31 cellular contexts compared by ENCODE assay signal in genomic region chr17:78232774-78233173, GRCh38. TPM values are rescaled to one million over a fixed set of nuclear protein-coding genes. Genes with fewer than 3 reads are reported as not detected.
DNase-seq lines count a peak whose midpoint lies in the region; ATAC-seq, FAIRE-seq and TF ChIP-seq lines count a peak whose summit lies in the region.
"Had no signal": no experiment of that assay in that cellular context is flagged by ENCODE, and none has a peak within 500 bp of the region (broad histone marks: within the 10 kb centered on the region; RNA-seq: fewer than 3 reads in every experiment).

No MANE protein-coding gene starts in this region.

- TF ChIP-seq CTCF in HepG2 (CRISPR knock-in tag; IDR thresholded peaks at IDR 0.05) (no peak), right lobe of liver (IDR thresholded peaks at IDR 0.05) (no peak), upper lobe of right lung (IDR thresholded peaks at IDR 0.05) (no peak)

- BruUV-seq in HepG2 (replicated peaks; lab: Mats Ljungman, UMichigan) = no TSS peak

- in situ Hi-C loops in HepG2 (cut with HindIII; ENCODE audit: extremely low pct_ligation_motif_present, low pct_unique_long_range_greater_than_20kb) = no loop called here

- TF ChIP-seq POLR2A in HepG2 (IDR thresholded peaks at IDR 0.05; ENCODE audit: insufficient read depth in 1 of 2, low read depth in 2 of 2, low read length in 2 of 2) = no peak
- no peak for TF ChIP-seq POLR2A in right lobe of liver (IDR thresholded peaks at IDR 0.05)

- H3K9me3 Mint-ChIP-seq in activated T-helper 1 cell treated with anti-CD3 and anti-CD28 coated beads, Interleukin-12 subunit alpha, Interleukin-12 subunit beta, Interleukin-2, Interleukin-4 antibody, amounts not matched to agents 30 ng/mL and 10 ng/mL and 1 ng/mL, durations not matched to agents 14 hours and 24 hours and 36 hours = no peaks in the 10 kb centered on the region
- H3K9me3 Mint-ChIP-seq: T-helper 1 cell treated with Interleukin-12 subunit alpha and Interleukin-12 subunit beta and Interleukin-4 antibody, amounts not matched to agents 30 μg/mL and 1 μg/mL, for 36 hours had no signal

- H3K79me2 ChIP-seq in HepG2 (ENCODE audit: insufficient read depth, low read length) = no peaks in the 10 kb centered on the region

- no peak for TF ChIP-seq EP300 in HepG2 (IDR thresholded peaks at IDR 0.05; ENCODE audit: low read depth in 2 of 2, low read length in 2 of 2)
- TF ChIP-seq EP300 in HepG2 (CRISPR knock-in tag; IDR thresholded peaks at IDR 0.05; ENCODE audit: borderline replicate concordance) = no peak

- no peak for FAIRE-seq in HepG2 (lab: Jason Lieb, UNC)
- FAIRE-seq: endometrium had no signal

- H3K4me3 ChIP-seq in HepG2 (replicated peaks in 1 of 3; ENCODE audit: insufficient read depth in 1 of 3, low read depth in 2 of 3, low read length in 3 of 3) (no peak overlapping the region), right lobe of liver (no peak overlapping the region), iPS-15b (ENCODE audit: low read depth, low read length) (peak overlapping the region; percentile 50), upper lobe of right lung (no peak overlapping the region)
- H3K4me3 ChIP-seq: body of pancreas, colonic mucosa, lung had no signal

- WGBS in HepG2 (ENCODE audit: low lambda C conversion rate) = 59% methylated on average over 4 of the region's 4 CpGs
- WGBS in right lobe of liver (ENCODE audit: insufficient coverage, low coverage, low lambda C conversion rate, missing lambda C conversion rate) = 81% methylated on average over 3 of the region's 4 CpGs

- no peaks in the 10 kb centered on the region for H3K36me3 Mint-ChIP-seq in activated T-helper 1 cell treated with anti-CD3 and anti-CD28 coated beads, Interleukin-12 subunit alpha, Interleukin-12 subunit beta, Interleukin-2, Interleukin-4 antibody, amounts not matched to agents 30 ng/mL and 10 ng/mL and 1 ng/mL, durations not matched to agents 14 hours and 24 hours and 36 hours (ENCODE audit: low read depth)
- H3K36me3 Mint-ChIP-seq: activated CD8-positive, alpha-beta memory T cell treated with anti-CD3 and anti-CD28 coated beads, Interleukin-2, amount 10 ng/mL, durations not matched to agents 7 days and 5 days had no signal

- intact Hi-C loops in HepG2 (cut with micrococcal nuclease; ENCODE audit: unreplicated experiment) = no loop called here
- intact Hi-C loops in right lobe of liver (cut with DNase I) = no loop called here
- intact Hi-C loops in activated T-helper 1 cell treated with anti-CD3 and anti-CD28 coated beads, Interleukin-12 subunit alpha, Interleukin-12 subunit beta, Interleukin-2, Interleukin-4 antibody, amounts not matched to agents 30 ng/mL and 10 ng/mL and 1 ng/mL, durations not matched to agents 14 hours and 24 hours and 36 hours (cut with micrococcal nuclease) = no loop called here
- intact Hi-C loops in upper lobe of right lung (cut with DNase I) = no loop called here

- H3K27ac ChIP-seq in HepG2 (ENCODE audit: extremely low read length, insufficient read depth, low read length) = no peak overlapping the region
- H3K27ac ChIP-seq in right lobe of liver = no peak overlapping the region
- no peak overlapping the region for H3K27ac ChIP-seq in upper lobe of right lung
- H3K27ac ChIP-seq: body of pancreas, colonic mucosa had no signal

- no peak for TF ChIP-seq RAD21 in HepG2 (CRISPR knock-in tag; IDR thresholded peaks at IDR 0.05)

- ATAC-seq in HepG2 = no peak
- no peak for ATAC-seq in right lobe of liver
- peak; percentile 8 for ATAC-seq in upper lobe of right lung
- ATAC-seq: body of pancreas had no signal

- no peaks in the 10 kb centered on the region for H4K20me1 ChIP-seq in HepG2 (ENCODE audit: insufficient read depth, low read length)

- no peaks in the 10 kb centered on the region for H3K36me3 ChIP-seq in HepG2 (replicated peaks in 1 of 2; ENCODE audit: control insufficient read depth in 1 of 2, insufficient read depth in 2 of 2, low read length in 2 of 2)
- no peaks in the 10 kb centered on the region for H3K36me3 ChIP-seq in right lobe of liver
- H3K36me3 ChIP-seq in iPS-15b (ENCODE audit: control insufficient read depth, insufficient read depth, low read length) = no peaks in the 10 kb centered on the region
- H3K36me3 ChIP-seq in upper lobe of right lung = no peaks in the 10 kb centered on the region
- H3K36me3 ChIP-seq: colonic mucosa had no signal

- H3K9me3 ChIP-seq in HepG2 (ENCODE audit: low read length) (no peaks in the 10 kb centered on the region), right lobe of liver (no peaks in the 10 kb centered on the region), iPS-15b (ENCODE audit: control insufficient read depth, insufficient read depth, low read length) (no peaks in the 10 kb centered on the region), upper lobe of right lung (no peaks in the 10 kb centered on the region)
- H3K9me3 ChIP-seq: body of pancreas, colonic mucosa had no signal

- H2AFZ ChIP-seq in HepG2 (ENCODE audit: low read length) = no peak overlapping the region

- H3K4me2 ChIP-seq in HepG2 (ENCODE audit: low read depth, low read length) = no peak overlapping the region

- DNase-seq in HepG2 (ENCODE audit: low spot score) (no peak), right lobe of liver (no peak), upper lobe of right lung (no peak), H4 (ENCODE audit: low spot score) (no peak), dermis blood vessel endothelial cell (no peak)
- no peak for DNase-seq in activated T-helper 1 cell treated with anti-CD3 and anti-CD28 coated beads, Interleukin-12 subunit alpha, Interleukin-12 subunit beta, Interleukin-2, Interleukin-4 antibody, amounts not matched to agents 30 ng/mL and 10 ng/mL and 1 ng/mL, durations not matched to agents 14 hours and 24 hours and 36 hours (ENCODE audit: low spot score)
- DNase-seq in activated effector memory CD4-positive, alpha-beta T cell treated with anti-CD3 and anti-CD28 coated beads, Interleukin-2, amount 50 U/mL, for 16 hours = no peak
- DNase-seq: activated CD4-positive, alpha-beta T cell treated with anti-CD3 and anti-CD28 coated beads for 48 hours; activated CD8-positive, alpha-beta memory T cell treated with anti-CD3 and anti-CD28 coated beads, Interleukin-2, amount 10 ng/mL, durations not matched to agents 7 days and 5 days; body of pancreas; Calu3; colonic mucosa; DND-41; KG1; kidney glomerular epithelial cell; MM.1S; NCI-H1417 treated with DMSO at 0.1 percent for 48 hours; NCI-H446; NCI-H82; RPMI8226; stimulated activated CD8-positive, alpha-beta memory T cell treated with anti-CD3 and anti-CD28 coated beads, Interleukin-4, amount 100 ng/mL, for 48 hours had no signal

- peaks cover 10% of the 10 kb centered on the region for H3K4me1 Mint-ChIP-seq in activated T-helper 1 cell treated with anti-CD3 and anti-CD28 coated beads, Interleukin-12 subunit alpha, Interleukin-12 subunit beta, Interleukin-2, Interleukin-4 antibody, amounts not matched to agents 30 ng/mL and 10 ng/mL and 1 ng/mL, durations not matched to agents 14 hours and 24 hours and 36 hours (ENCODE audit: low read depth)

- peaks cover 36% of the 10 kb centered on the region for H3K4me1 ChIP-seq in HepG2 (ENCODE audit: insufficient read depth, low read length)
- no peaks in the 10 kb centered on the region for H3K4me1 ChIP-seq in right lobe of liver
- H3K4me1 ChIP-seq in iPS-15b (ENCODE audit: control insufficient read depth, insufficient read depth, low read length) = no peaks in the 10 kb centered on the region
- H3K4me1 ChIP-seq in upper lobe of right lung = no peaks in the 10 kb centered on the region
- H3K4me1 ChIP-seq: body of pancreas, colonic mucosa had no signal

- H3K27me3 Mint-ChIP-seq in activated T-helper 1 cell treated with anti-CD3 and anti-CD28 coated beads, Interleukin-12 subunit alpha, Interleukin-12 subunit beta, Interleukin-2, Interleukin-4 antibody, amounts not matched to agents 30 ng/mL and 10 ng/mL and 1 ng/mL, durations not matched to agents 14 hours and 24 hours and 36 hours (ENCODE audit: insufficient read depth) = peaks cover 38% of the 10 kb centered on the region

- H3K27ac Mint-ChIP-seq in activated T-helper 1 cell treated with anti-CD3 and anti-CD28 coated beads, Interleukin-12 subunit alpha, Interleukin-12 subunit beta, Interleukin-2, Interleukin-4 antibody, amounts not matched to agents 30 ng/mL and 10 ng/mL and 1 ng/mL, durations not matched to agents 14 hours and 24 hours and 36 hours = no peak overlapping the region
- H3K27ac Mint-ChIP-seq: activated CD8-positive, alpha-beta memory T cell treated with anti-CD3 and anti-CD28 coated beads, Interleukin-2, amount 10 ng/mL, durations not matched to agents 7 days and 5 days; T-helper 1 cell treated with Interleukin-12 subunit alpha and Interleukin-12 subunit beta and Interleukin-4 antibody, amounts not matched to agents 30 μg/mL and 1 μg/mL, for 36 hours had no signal

- H3K27me3 ChIP-seq in HepG2 (ENCODE audit: control insufficient read depth in 1 of 2, insufficient read depth in 2 of 2, low read length in 2 of 2) (peaks cover 17 to 76% of the 10 kb centered on the region in 2 experiments), right lobe of liver (peaks cover 0 to 11% of the 10 kb centered on the region in 2 donors), iPS-15b (ENCODE audit: control insufficient read depth, insufficient read depth, low read length) (peaks cover 23% of the 10 kb centered on the region), upper lobe of right lung (peaks cover 34% of the 10 kb centered on the region)

- POLR2A ChIA-PET in HepG2 (lab: Yijun Ruan, JAX) = interaction anchor here (1.3 kb wide), 1 partner anchor 8 kb away, joined by 6 read pairs; no protein-coding TSS in a partner anchor

- H3K9ac ChIP-seq in HepG2 (ENCODE audit: insufficient read depth, low read depth, low read length) = no peak overlapping the region
- H3K9ac ChIP-seq in iPS-15b (ENCODE audit: low read depth, low read length) = no peak overlapping the region

- CTCF ChIA-PET in HepG2 (lab: Yijun Ruan, JAX; ENCODE audit: low intra/inter-chr PET ratio, low total read pairs) = no interaction called here

- H3K4me3 Mint-ChIP-seq in activated T-helper 1 cell treated with anti-CD3 and anti-CD28 coated beads, Interleukin-12 subunit alpha, Interleukin-12 subunit beta, Interleukin-2, Interleukin-4 antibody, amounts not matched to agents 30 ng/mL and 10 ng/mL and 1 ng/mL, durations not matched to agents 14 hours and 24 hours and 36 hours = peak overlapping the region; percentile 0
- H3K4me3 Mint-ChIP-seq: activated CD8-positive, alpha-beta memory T cell treated with anti-CD3 and anti-CD28 coated beads, Interleukin-2, amount 10 ng/mL, durations not matched to agents 7 days and 5 days; T-helper 1 cell treated with Interleukin-12 subunit alpha and Interleukin-12 subunit beta and Interleukin-4 antibody, amounts not matched to agents 30 μg/mL and 1 μg/mL, for 36 hours had no signal

RNA-seq across cellular contexts. Expression of gene TMEM235, which starts 1.3 kb away (rescaled TPM):
- total RNA-seq in HepG2 (2016; rRNA removed; fragmentation: Illumina TruSeq; extraction: Trizol) = not detected in 2 replicates
- total RNA-seq in HepG2 (2016; cell fraction: cytosol; rRNA removed; fragmentation: Illumina TruSeq; extraction: Trizol; ENCODE audit: low read depth) = not detected in 2 replicates
- not detected in 2 replicates for total RNA-seq in HepG2 (2016; cell fraction: insoluble cytoplasmic fraction; rRNA removed; fragmentation: Illumina TruSeq; extraction: Trizol)
- total RNA-seq in HepG2 (2016; cell fraction: membrane; rRNA removed; fragmentation: Illumina TruSeq; extraction: Trizol) = not detected in 2 replicates
- total RNA-seq in HepG2 (2016; cell fraction: nucleus; rRNA removed; fragmentation: Illumina TruSeq; extraction: Trizol) = not detected in 2 replicates
- polyA plus RNA-seq in HepG2 (2011; rRNA removed) = not detected in 2 replicates
- not detected in 2 replicates for polyA plus RNA-seq in HepG2 (2011; cell fraction: cytosol; rRNA removed)
- polyA plus RNA-seq in HepG2 (2011; cell fraction: nucleus; rRNA removed) = not detected in 2 replicates
- not detected in 2 replicates for polyA plus RNA-seq in HepG2 (2012)
- not detected in 2 replicates for polyA plus RNA-seq in HepG2 (2016; cell fraction: cytosol; fragmentation: Illumina TruSeq; extraction: Trizol; ENCODE audit: low read depth)
- polyA plus RNA-seq in HepG2 (2016; cell fraction: insoluble cytoplasmic fraction; fragmentation: Illumina TruSeq; extraction: Trizol; ENCODE audit: low read depth) = not detected in 2 replicates
- polyA plus RNA-seq in HepG2 (2016; cell fraction: membrane; fragmentation: Illumina TruSeq; extraction: Trizol; ENCODE audit: low read depth) = not detected in 2 replicates
- not detected in 2 replicates for polyA plus RNA-seq in HepG2 (2016; cell fraction: nucleus; fragmentation: Illumina TruSeq; extraction: Trizol; ENCODE audit: insufficient read depth, low read depth)
- not detected in 2 replicates for polyA minus RNA-seq in HepG2 (2011; rRNA and poly(A)+ RNA removed; ENCODE audit: low replicate concordance)
- polyA minus RNA-seq in HepG2 (2011; cell fraction: cytosol; rRNA and poly(A)+ RNA removed) = not detected in 2 replicates
- not detected in 2 replicates for polyA minus RNA-seq in HepG2 (2011; cell fraction: nucleus; rRNA and poly(A)+ RNA removed)
- total RNA-seq in right lobe of liver = not detected
- total RNA-seq in activated T-helper 1 cell treated with anti-CD3 and anti-CD28 coated beads, Interleukin-12 subunit alpha, Interleukin-12 subunit beta, Interleukin-2, Interleukin-4 antibody, amounts not matched to agents 30 ng/mL and 10 ng/mL and 1 ng/mL, durations not matched to agents 14 hours and 24 hours and 36 hours = not detected in 2 replicates
- total RNA-seq in upper lobe of right lung = not detected
- not detected in 2 replicates for total RNA-seq in H4 (2014; rRNA removed; shearing (Covaris generic))
- total RNA-seq in dermis blood vessel endothelial cell = 0.51 and 0.84 TPM in 2 replicates
- total RNA-seq: A673; activated CD8-positive, alpha-beta memory T cell treated with anti-CD3 and anti-CD28 coated beads, Interleukin-2, amount 10 ng/mL, durations not matched to agents 7 days and 5 days; body of pancreas; Calu3; colonic mucosa; fibroblast of lung; pulmonary artery endothelial cell; SK-MEL-5; subcutaneous adipose tissue had no signal
- polyA plus RNA-seq: BJ, fibroblast of lung had no signal

RNA-seq across cellular contexts. Expression of gene BIRC5, which starts 18.7 kb away (rescaled TPM):
- total RNA-seq in HepG2 (2016; rRNA removed; fragmentation: Illumina TruSeq; extraction: Trizol) (135 and 167 TPM in 2 replicates), right lobe of liver (1 to 10 TPM in 4 of 6 experiments, under 1 TPM in 2; 0.57 to 2.0 (median 1.4) TPM), upper lobe of right lung (1.1 TPM), dermis blood vessel endothelial cell (23.5 and 91.0 TPM in 2 replicates)
- 34.5 and 39.0 TPM in 2 replicates for total RNA-seq in HepG2 (2016; cell fraction: cytosol; rRNA removed; fragmentation: Illumina TruSeq; extraction: Trizol; ENCODE audit: low read depth)
- total RNA-seq in HepG2 (2016; cell fraction: insoluble cytoplasmic fraction; rRNA removed; fragmentation: Illumina TruSeq; extraction: Trizol) = 131 and 168 TPM in 2 replicates
- total RNA-seq in HepG2 (2016; cell fraction: membrane; rRNA removed; fragmentation: Illumina TruSeq; extraction: Trizol) = 97.3 and 97.8 TPM in 2 replicates
- total RNA-seq in HepG2 (2016; cell fraction: nucleus; rRNA removed; fragmentation: Illumina TruSeq; extraction: Trizol) = 62.8 and 63.7 TPM in 2 replicates
- 18.5 and 30.3 TPM in 2 replicates for polyA plus RNA-seq in HepG2 (2011; rRNA removed)
- 26.4 and 35.2 TPM in 2 replicates for polyA plus RNA-seq in HepG2 (2011; cell fraction: cytosol; rRNA removed)
- 11.3 and 14.8 TPM in 2 replicates for polyA plus RNA-seq in HepG2 (2011; cell fraction: nucleus; rRNA removed)
- 20.8 and 42.6 TPM in 2 replicates for polyA plus RNA-seq in HepG2 (2012)
- 27.8 and 29.4 TPM in 2 replicates for polyA plus RNA-seq in HepG2 (2016; cell fraction: cytosol; fragmentation: Illumina TruSeq; extraction: Trizol; ENCODE audit: low read depth)
- polyA plus RNA-seq in HepG2 (2016; cell fraction: insoluble cytoplasmic fraction; fragmentation: Illumina TruSeq; extraction: Trizol; ENCODE audit: low read depth) = 158 and 162 TPM in 2 replicates
- polyA plus RNA-seq in HepG2 (2016; cell fraction: membrane; fragmentation: Illumina TruSeq; extraction: Trizol; ENCODE audit: low read depth) = 64.5 and 65.4 TPM in 2 replicates
- polyA plus RNA-seq in HepG2 (2016; cell fraction: nucleus; fragmentation: Illumina TruSeq; extraction: Trizol; ENCODE audit: insufficient read depth, low read depth) = 90.2 and 97.1 TPM in 2 replicates
- 62.3 and 97.9 TPM in 2 replicates for polyA minus RNA-seq in HepG2 (2011; rRNA and poly(A)+ RNA removed; ENCODE audit: low replicate concordance)
- 18.6 and 37.7 TPM in 2 replicates for polyA minus RNA-seq in HepG2 (2011; cell fraction: cytosol; rRNA and poly(A)+ RNA removed)
- polyA minus RNA-seq in HepG2 (2011; cell fraction: nucleus; rRNA and poly(A)+ RNA removed) = 20.9 and 36.8 TPM in 2 replicates
- total RNA-seq in activated T-helper 1 cell treated with anti-CD3 and anti-CD28 coated beads, Interleukin-12 subunit alpha, Interleukin-12 subunit beta, Interleukin-2, Interleukin-4 antibody, amounts not matched to agents 30 ng/mL and 10 ng/mL and 1 ng/mL, durations not matched to agents 14 hours and 24 hours and 36 hours = 39.4 and 39.6 TPM in 2 replicates
- 154 and 157 TPM in 2 replicates for total RNA-seq in H4 (2014; rRNA removed; shearing (Covaris generic))
- total RNA-seq: body of pancreas had no signal

RNA-seq across cellular contexts. Expression of gene AFMID, which starts 45.6 kb away (rescaled TPM):
- total RNA-seq in HepG2 (2016; rRNA removed; fragmentation: Illumina TruSeq; extraction: Trizol) (270 and 327 TPM in 2 replicates), right lobe of liver (100 to 1,000 TPM in 5 of 6 experiments, 10 to 100 TPM in 1; 96.6 to 156 (median 142) TPM), upper lobe of right lung (32.5 TPM), dermis blood vessel endothelial cell (54.9 and 95.6 TPM in 2 replicates)
- 87.2 and 91.8 TPM in 2 replicates for total RNA-seq in HepG2 (2016; cell fraction: cytosol; rRNA removed; fragmentation: Illumina TruSeq; extraction: Trizol; ENCODE audit: low read depth)
- 272 and 349 TPM in 2 replicates for total RNA-seq in HepG2 (2016; cell fraction: insoluble cytoplasmic fraction; rRNA removed; fragmentation: Illumina TruSeq; extraction: Trizol)
- total RNA-seq in HepG2 (2016; cell fraction: membrane; rRNA removed; fragmentation: Illumina TruSeq; extraction: Trizol) = 147 and 156 TPM in 2 replicates
- total RNA-seq in HepG2 (2016; cell fraction: nucleus; rRNA removed; fragmentation: Illumina TruSeq; extraction: Trizol) = 146 and 156 TPM in 2 replicates
- polyA plus RNA-seq in HepG2 (2011; rRNA removed) = 249 and 317 TPM in 2 replicates
- polyA plus RNA-seq in HepG2 (2011; cell fraction: cytosol; rRNA removed) = 229 and 274 TPM in 2 replicates
- polyA plus RNA-seq in HepG2 (2011; cell fraction: nucleus; rRNA removed) = 417 and 490 TPM in 2 replicates
- polyA plus RNA-seq in HepG2 (2012) = 302 and 303 TPM in 2 replicates
- 66.5 and 75.3 TPM in 2 replicates for polyA plus RNA-seq in HepG2 (2016; cell fraction: cytosol; fragmentation: Illumina TruSeq; extraction: Trizol; ENCODE audit: low read depth)
- polyA plus RNA-seq in HepG2 (2016; cell fraction: insoluble cytoplasmic fraction; fragmentation: Illumina TruSeq; extraction: Trizol; ENCODE audit: low read depth) = 406 and 430 TPM in 2 replicates
- 103 and 126 TPM in 2 replicates for polyA plus RNA-seq in HepG2 (2016; cell fraction: membrane; fragmentation: Illumina TruSeq; extraction: Trizol; ENCODE audit: low read depth)
- 409 and 442 TPM in 2 replicates for polyA plus RNA-seq in HepG2 (2016; cell fraction: nucleus; fragmentation: Illumina TruSeq; extraction: Trizol; ENCODE audit: insufficient read depth, low read depth)
- polyA minus RNA-seq in HepG2 (2011; rRNA and poly(A)+ RNA removed; ENCODE audit: low replicate concordance) = 60.4 and 341 TPM in 2 replicates
- polyA minus RNA-seq in HepG2 (2011; cell fraction: cytosol; rRNA and poly(A)+ RNA removed) = 127 and 156 TPM in 2 replicates
- polyA minus RNA-seq in HepG2 (2011; cell fraction: nucleus; rRNA and poly(A)+ RNA removed) = 114 and 156 TPM in 2 replicates
- total RNA-seq in activated T-helper 1 cell treated with anti-CD3 and anti-CD28 coated beads, Interleukin-12 subunit alpha, Interleukin-12 subunit beta, Interleukin-2, Interleukin-4 antibody, amounts not matched to agents 30 ng/mL and 10 ng/mL and 1 ng/mL, durations not matched to agents 14 hours and 24 hours and 36 hours = 26.2 and 27.7 TPM in 2 replicates
- 24.5 and 33.1 TPM in 2 replicates for total RNA-seq in H4 (2014; rRNA removed; shearing (Covaris generic))

RNA-seq across cellular contexts. Expression of gene TK1, which starts 45.9 kb away (rescaled TPM):
- 96.0 and 114 TPM in 2 replicates for total RNA-seq in HepG2 (2016; rRNA removed; fragmentation: Illumina TruSeq; extraction: Trizol)
- total RNA-seq in HepG2 (2016; cell fraction: cytosol; rRNA removed; fragmentation: Illumina TruSeq; extraction: Trizol; ENCODE audit: low read depth) = 20.1 and 22.9 TPM in 2 replicates
- 95.6 and 109 TPM in 2 replicates for total RNA-seq in HepG2 (2016; cell fraction: insoluble cytoplasmic fraction; rRNA removed; fragmentation: Illumina TruSeq; extraction: Trizol)
- total RNA-seq in HepG2 (2016; cell fraction: membrane; rRNA removed; fragmentation: Illumina TruSeq; extraction: Trizol) = 30.2 and 33.7 TPM in 2 replicates
- total RNA-seq in HepG2 (2016; cell fraction: nucleus; rRNA removed; fragmentation: Illumina TruSeq; extraction: Trizol) = 38.0 and 39.0 TPM in 2 replicates
- polyA plus RNA-seq in HepG2 (2011; rRNA removed) = 33.2 and 45.0 TPM in 2 replicates
- polyA plus RNA-seq in HepG2 (2011; cell fraction: cytosol; rRNA removed) = 36.3 and 78.7 TPM in 2 replicates
- polyA plus RNA-seq in HepG2 (2011; cell fraction: nucleus; rRNA removed) = 27.9 and 41.4 TPM in 2 replicates
- 15.9 and 24.5 TPM in 2 replicates for polyA plus RNA-seq in HepG2 (2012)
- polyA plus RNA-seq in HepG2 (2016; cell fraction: cytosol; fragmentation: Illumina TruSeq; extraction: Trizol; ENCODE audit: low read depth) = 18.4 and 18.5 TPM in 2 replicates
- 130 and 138 TPM in 2 replicates for polyA plus RNA-seq in HepG2 (2016; cell fraction: insoluble cytoplasmic fraction; fragmentation: Illumina TruSeq; extraction: Trizol; ENCODE audit: low read depth)
- 21.2 and 23.8 TPM in 2 replicates for polyA plus RNA-seq in HepG2 (2016; cell fraction: membrane; fragmentation: Illumina TruSeq; extraction: Trizol; ENCODE audit: low read depth)
- 61.0 and 63.4 TPM in 2 replicates for polyA plus RNA-seq in HepG2 (2016; cell fraction: nucleus; fragmentation: Illumina TruSeq; extraction: Trizol; ENCODE audit: insufficient read depth, low read depth)
- 74.6 and 146 TPM in 2 replicates for polyA minus RNA-seq in HepG2 (2011; rRNA and poly(A)+ RNA removed; ENCODE audit: low replicate concordance)
- 21.4 and 38.3 TPM in 2 replicates for polyA minus RNA-seq in HepG2 (2011; cell fraction: cytosol; rRNA and poly(A)+ RNA removed)
- polyA minus RNA-seq in HepG2 (2011; cell fraction: nucleus; rRNA and poly(A)+ RNA removed) = 10.7 and 15.2 TPM in 2 replicates
- 1 to 10 TPM; 2.1 to 8.3 (median 4.7) TPM for total RNA-seq in right lobe of liver
- 65.8 and 66.8 TPM in 2 replicates for total RNA-seq in activated T-helper 1 cell treated with anti-CD3 and anti-CD28 coated beads, Interleukin-12 subunit alpha, Interleukin-12 subunit beta, Interleukin-2, Interleukin-4 antibody, amounts not matched to agents 30 ng/mL and 10 ng/mL and 1 ng/mL, durations not matched to agents 14 hours and 24 hours and 36 hours
- 3.3 TPM for total RNA-seq in upper lobe of right lung
- 188 and 253 TPM in 2 replicates for total RNA-seq in H4 (2014; rRNA removed; shearing (Covaris generic))
- 98.7 and 170 TPM in 2 replicates for total RNA-seq in dermis blood vessel endothelial cell
